ENCODE assay signal across 20 cellular contexts in the genomic region with DNA sequence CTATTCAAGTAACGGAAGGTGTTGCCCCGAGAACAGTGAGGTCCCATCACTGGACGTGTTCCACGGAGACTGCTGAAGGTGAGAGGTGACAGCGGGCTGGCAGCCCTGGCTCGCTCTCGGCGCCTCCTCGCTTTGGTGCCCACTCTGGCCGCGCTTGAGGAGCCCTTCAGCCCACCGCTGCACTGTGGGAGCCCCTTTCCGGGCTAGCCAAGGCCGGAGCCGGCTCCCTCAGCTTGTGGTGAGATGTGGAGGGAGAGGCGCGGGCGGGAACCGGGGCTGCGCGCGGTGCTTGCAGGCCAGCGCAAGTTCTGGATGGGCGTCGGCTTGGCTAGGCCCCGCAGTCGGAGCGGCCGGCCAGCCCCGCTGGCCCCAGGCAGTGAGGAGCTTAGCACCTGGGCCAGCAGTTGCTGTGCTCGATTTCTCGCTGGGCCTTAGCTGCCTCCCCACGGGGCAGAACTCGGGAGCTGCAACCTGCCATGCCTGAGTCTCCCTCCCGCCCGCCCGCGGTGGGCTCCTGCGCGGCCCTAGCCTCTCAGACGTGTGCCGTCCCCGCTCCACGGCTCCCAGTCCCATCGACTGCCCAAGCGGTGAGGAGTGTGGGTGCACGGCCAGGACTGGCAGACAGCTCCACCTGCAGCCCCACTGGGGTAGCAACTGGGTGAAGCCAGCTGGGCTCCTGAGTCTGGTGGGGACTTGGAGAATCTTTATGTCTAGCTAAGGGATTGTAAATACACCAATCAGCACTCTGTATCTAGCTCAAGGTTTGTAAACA.
A peak's percentile ranks its signal among the peaks of the same experiment; 100 is the strongest.
DNase-seq lines count a peak whose midpoint lies in the region; ATAC-seq, FAIRE-seq and TF ChIP-seq lines count a peak whose summit lies in the region.
"Had no signal": no experiment of that assay in that cellular context is flagged by ENCODE, and none has a peak within 500 bp of the region (broad histone marks: within the 10 kb centered on the region; RNA-seq: fewer than 3 reads in every experiment).

No MANE protein-coding gene starts in this region.

- peak overlapping the region; percentile 62 for H3K4me2 ChIP-seq in HCT116 (ENCODE audit: low read length)
- H3K4me2 ChIP-seq in keratinocyte (ENCODE audit: control insufficient read depth, extremely low read depth, insufficient read depth, low read depth, low read length) = peak overlapping the region; percentile 71

- H3K27ac ChIP-seq in HCT116 (ENCODE audit: low read depth, low read length) = peak overlapping the region; percentile 4
- peak overlapping the region; percentile 72 for H3K27ac ChIP-seq in keratinocyte (ENCODE audit: control insufficient read depth, insufficient read depth, low read length)
- H3K27ac ChIP-seq: esophagus squamous epithelium, left lung had no signal

- no peak for TF ChIP-seq POLR2A in HCT116 (IDR thresholded peaks at IDR 0.05; ENCODE audit: borderline replicate concordance, extremely low read depth, insufficient read depth, insufficient read length)

- H3K79me2 ChIP-seq in HCT116 (ENCODE audit: insufficient read depth, low read length) = no peaks in the 10 kb centered on the region
- H3K79me2 ChIP-seq in keratinocyte (ENCODE audit: control insufficient read depth, insufficient read depth, low read length) = no peaks in the 10 kb centered on the region

- no peaks in the 10 kb centered on the region for H3K9me3 ChIP-seq in HCT116 (ENCODE audit: control insufficient read depth in 1 of 2, insufficient read depth in 1 of 2, low read depth in 1 of 2, low read length in 2 of 2)
- peaks cover 2% of the 10 kb centered on the region for H3K9me3 ChIP-seq in keratinocyte (ENCODE audit: control insufficient read depth, low read depth, low read length)
- H3K9me3 ChIP-seq: esophagus squamous epithelium, left lung had no signal

- CTCF ChIA-PET in HCT116 (lab: Charles Lee) = interaction anchor here (0.6 to 1.8 kb wide), 6 partner anchors 44 to 94 kb away, joined by 3 to 14 read pairs (median 6); no protein-coding TSS in a partner anchor
- CTCF ChIA-PET in WTC11 (lab: Charles Lee) = interaction anchor here (0.9 to 1.4 kb wide), 5 partner anchors 23 to 94 kb away, joined by 3 to 13 read pairs (median 4); no protein-coding TSS in a partner anchor

- no peaks in the 10 kb centered on the region for H3K27me3 ChIP-seq in HCT116 (ENCODE audit: insufficient read depth, low read length)
- no peaks in the 10 kb centered on the region for H3K27me3 ChIP-seq in keratinocyte (ENCODE audit: control insufficient read depth, extremely low read depth, insufficient read depth, low read length)
- H3K27me3 ChIP-seq: left lung had no signal

- peaks cover 16 to 33% of the 10 kb centered on the region in 2 experiments for H3K4me1 ChIP-seq in HCT116 (ENCODE audit: control insufficient read depth in 1 of 2, insufficient read depth in 2 of 2, low read length in 2 of 2)
- peaks cover 19% of the 10 kb centered on the region for H3K4me1 ChIP-seq in keratinocyte (ENCODE audit: control insufficient read depth, extremely low read depth, insufficient read depth, low read length)
- H3K4me1 ChIP-seq: left lung had no signal

- H3K9me3 Mint-ChIP-seq in WTC11 = peaks cover 18% of the 10 kb centered on the region
- H3K9me3 Mint-ChIP-seq: CD8-positive, alpha-beta T cell; nephron progenitor cell; T-helper 1 cell treated with Interleukin-12 subunit alpha and Interleukin-12 subunit beta and Interleukin-4 antibody, amounts not matched to agents 30 μg/mL and 1 μg/mL, for 36 hours had no signal

- no peaks in the 10 kb centered on the region for H3K9me1 ChIP-seq in keratinocyte (ENCODE audit: control insufficient read depth, extremely low read depth, insufficient read depth, low read length)

- H3K36me3 Mint-ChIP-seq in WTC11 = peaks cover 2% of the 10 kb centered on the region; the same call in 1 of the 2 replicates
- H3K36me3 Mint-ChIP-seq: CD8-positive, alpha-beta T cell had no signal

- H3K27ac Mint-ChIP-seq in WTC11 = no peak overlapping the region
- H3K27ac Mint-ChIP-seq: CD8-positive, alpha-beta T cell; nephron progenitor cell; T-helper 1 cell treated with Interleukin-12 subunit alpha and Interleukin-12 subunit beta and Interleukin-4 antibody, amounts not matched to agents 30 μg/mL and 1 μg/mL, for 36 hours had no signal

- no peak overlapping the region for H3K9ac ChIP-seq in HCT116 (ENCODE audit: low read length)
- no peak overlapping the region for H3K9ac ChIP-seq in keratinocyte (ENCODE audit: control insufficient read depth, extremely low read depth, insufficient read depth, low read length)

- H3K4me3 ChIP-seq in HCT116 (replicated peaks in 1 of 2; ENCODE audit: low read depth in 1 of 2, low read length in 2 of 2) = no peak overlapping the region
- H3K4me3 ChIP-seq in keratinocyte (ENCODE audit: control insufficient read depth in 2 of 3, extremely low read depth in 1 of 3, insufficient read depth in 2 of 3, low read depth in 1 of 3, low read length in 3 of 3) = no peak overlapping the region
- H3K4me3 ChIP-seq: esophagus squamous epithelium, left lung had no signal

- intact Hi-C loops in HCT116 (cut with micrococcal nuclease) = no loop called here
- intact Hi-C loops in left ventricle myocardium superior (cut with micrococcal nuclease) = no loop called here

- H3K4me1 Mint-ChIP-seq in WTC11 = peaks cover 19% of the 10 kb centered on the region
- H3K4me1 Mint-ChIP-seq: nephron progenitor cell had no signal

- H3K27me3 Mint-ChIP-seq in WTC11 (ENCODE audit: low read depth) = no peaks in the 10 kb centered on the region

- peak; percentile 49 for ATAC-seq in HCT116
- peak; percentile 82 for ATAC-seq in WTC11
- no peak for ATAC-seq in left ventricle myocardium superior
- ATAC-seq: CD8-positive, alpha-beta T cell had no signal

- POLR2A ChIA-PET in HCT116 (lab: Charles Lee) (no interaction called here), WTC11 (lab: Charles Lee) (interaction anchor here (0.8 kb wide), 1 partner anchor 44 kb away, joined by 4 read pairs; no protein-coding TSS in a partner anchor)

- TF ChIP-seq CTCF in HCT116 (IDR thresholded peaks at IDR 0.05 in 2 of 3, conservative IDR thresholded peaks at IDR 0.05 in 1 of 3; ENCODE audit: borderline replicate concordance in 1 of 3, insufficient read depth in 1 of 3, low read depth in 2 of 3, low read length in 2 of 3) = peak; percentile 10 to 24 (median 20); a peak in 3 of 6 replicates
- TF ChIP-seq CTCF in WTC11 (IDR thresholded peaks at IDR 0.05) = no peak
- peak in 1 of 3 experiments; percentile 23 for TF ChIP-seq CTCF in keratinocyte (optimal IDR thresholded peaks at IDR 0.05 in 1 of 3, IDR thresholded peaks at IDR 0.05 in 1 of 3, conservative IDR thresholded peaks at IDR 0.05 in 1 of 3; ENCODE audit: extremely low read depth in 1 of 3, insufficient read depth in 2 of 3, low read length in 3 of 3)

- FAIRE-seq in keratinocyte (lab: Jason Lieb, UNC) = no peak

- H3K36me3 ChIP-seq in HCT116 (ENCODE audit: control insufficient read depth in 1 of 2, insufficient read depth in 2 of 2, low read length in 2 of 2) (no peaks in the 10 kb centered on the region), keratinocyte (ENCODE audit: control insufficient read depth in 2 of 2, extremely low read depth in 1 of 2, insufficient read depth in 2 of 2, low read length in 2 of 2) (no peaks in the 10 kb centered on the region)
- H3K36me3 ChIP-seq: esophagus squamous epithelium, left lung had no signal

- no peaks in the 10 kb centered on the region for H3K9me2 ChIP-seq in HCT116 (ENCODE audit: insufficient read depth)

- no TSS peak for BruUV-seq in HCT116 (replicated peaks; lab: Mats Ljungman, UMichigan)

- H2AFZ ChIP-seq in HCT116 (ENCODE audit: low read depth, low read length, poor library complexity, severe bottlenecking) = no peak overlapping the region
- no peak overlapping the region for H2AFZ ChIP-seq in keratinocyte (ENCODE audit: control insufficient read depth, low read length)

- peak; percentile 14 for DNase-seq in ACHN
- peak; percentile 16 for DNase-seq in HCT116 (ENCODE audit: low read depth, low spot score)
- peak; percentile 56 for DNase-seq in WTC11 (ENCODE audit: low spot score)
- DNase-seq in keratinocyte (ENCODE audit: low read depth, low spot score) = no peak
- DNase-seq in left ventricle myocardium superior = no peak
- no peak for DNase-seq in islet precursor cell
- no peak for DNase-seq in central memory CD4-positive, alpha-beta T cell
- DNase-seq: activated CD4-positive, alpha-beta T cell treated with anti-CD3 and anti-CD28 coated beads, Interleukin-2, amount 50 U/mL, for 48 hours; activated naive CD4-positive, alpha-beta T cell treated with Interleukin-2 at 50 U/mL for 16 hours; CD8-positive, alpha-beta T cell; DMS79 treated with DMSO at 0.1 percent for 48 hours; esophagus squamous epithelium; NCI-H1105; NCI-H2081 treated with DMSO at 0.1 percent for 48 hours; nephron progenitor cell; SIG-M5; stimulated activated CD4-positive, alpha-beta T cell treated with anti-CD3 and anti-CD28 coated beads, Interleukin-2, amount 100 ng/mL, for 24 hours; stimulated activated naive CD4-positive, alpha-beta T cell had no signal

- TF ChIP-seq RAD21 in HCT116 (IDR thresholded peaks at IDR 0.05; ENCODE audit: low read depth) = peak; percentile 55

- in situ Hi-C loops in ACHN (cut with HindIII; ENCODE audit: low pct_ligation_motif_present, low pct_unique_long_range_greater_than_20kb, low sequenced_read_pairs) = no loop called here

- H4K20me1 ChIP-seq in HCT116 (ENCODE audit: insufficient read depth) (no peaks in the 10 kb centered on the region), keratinocyte (ENCODE audit: control insufficient read depth, extremely low read depth, insufficient read depth, low read length) (no peaks in the 10 kb centered on the region)

- RAD21 ChIA-PET in HCT116 (lab: Charles Lee; ENCODE audit: low non-redundant PET in 1 of 2, low total read pairs in 2 of 2, uncharacterized antibody in 2 of 2, unreplicated experiment in 2 of 2) = interaction anchor here (0.7 to 1.9 kb wide), 6 partner anchors 77 to 94 kb away, joined by 3 to 8 read pairs (median 6); a partner anchor contains a TSS

- no peak overlapping the region for H3K4me3 Mint-ChIP-seq in WTC11
- H3K4me3 Mint-ChIP-seq: CD8-positive, alpha-beta T cell; nephron progenitor cell; T-helper 1 cell treated with Interleukin-12 subunit alpha and Interleukin-12 subunit beta and Interleukin-4 antibody, amounts not matched to agents 30 μg/mL and 1 μg/mL, for 36 hours had no signal

- dilution Hi-C loops in keratinocyte (cut with MboI; ENCODE audit: extremely low pct_ligation_motif_present, low sequenced_read_pairs) = no loop called here

TF ChIP-seq in WTC11, 78 proteins besides CTCF, POLR2A, EP300 and RAD21 (continues in another document):
- TF ChIP-seq ZNF317 (CRISPR knock-in tag; IDR thresholded peaks at IDR 0.05; ENCODE audit: borderline replicate concordance, low read depth) = no peak
- no peak for TF ChIP-seq TEAD4 (CRISPR knock-in tag; IDR thresholded peaks at IDR 0.05)

Comparison
In these comparisons a context has a peak if more than half of its experiments do, and no peak if none do; other contexts are left out.
1. DNase-seq: peak in ACHN (single experiment), HCT116 (single experiment) and WTC11 (single experiment); none in keratinocyte (single experiment), left ventricle myocardium superior (single experiment), islet precursor cell (single experiment) and central memory CD4-positive, alpha-beta T cell (single experiment).